In genomic region chr11:122984186-122985011, GRCh38 we compare ENCODE assay signal across 8 cellular contexts. TPM values are rescaled to one million over a fixed set of nuclear protein-coding genes. Genes with fewer than 3 reads are reported as not detected.
DNase-seq lines count a peak whose midpoint lies in the region; ATAC-seq, FAIRE-seq and TF ChIP-seq lines count a peak whose summit lies in the region.

No MANE protein-coding gene starts in this region.

- no peak overlapping the region for H3K27ac Mint-ChIP-seq in CD8-positive, alpha-beta T cell
- H3K27ac Mint-ChIP-seq in memory B cell: no peak overlapping the region

- no peak for TF ChIP-seq CTCF in CD8-positive, alpha-beta T cell (IDR thresholded peaks at IDR 0.05)
- TF ChIP-seq CTCF in bronchial epithelial cell (IDR thresholded peaks at IDR 0.05; ENCODE audit: insufficient read depth, low read length, severe bottlenecking) (no peak), upper lobe of right lung (IDR thresholded peaks at IDR 0.05) (no peak)

- DNase-seq in CD8-positive, alpha-beta T cell: no peak
- peak; percentile 53 for DNase-seq in M059J (ENCODE audit: low read depth)
- no peak for DNase-seq in bronchial epithelial cell (ENCODE audit: low read depth)
- DNase-seq in memory B cell (ENCODE audit: low spot score in 2 of 2): no peak
- DNase-seq in upper lobe of right lung: no peak
- DNase-seq in activated CD4-positive, alpha-beta T cell treated with anti-CD3 and anti-CD28 coated beads for 4 hours: no peak

- peaks cover 21% of the 10 kb centered on the region for H3K4me1 Mint-ChIP-seq in CD8-positive, alpha-beta T cell (ENCODE audit: low read depth)
- peaks cover 13% of the 10 kb centered on the region for H3K4me1 Mint-ChIP-seq in memory B cell

- no peaks in the 10 kb centered on the region for H3K9me3 ChIP-seq in CD8-positive, alpha-beta T cell (ENCODE audit: low read length)
- no peaks in the 10 kb centered on the region for H3K9me3 ChIP-seq in upper lobe of right lung

- CTCF ChIA-PET in CD8-positive, alpha-beta T cell (lab: Charles Lee): no interaction called here

- H3K4me1 ChIP-seq in CD8-positive, alpha-beta T cell (ENCODE audit: insufficient read depth, low read length): peaks cover 12% of the 10 kb centered on the region
- H3K4me1 ChIP-seq in upper lobe of right lung: peaks cover 9% of the 10 kb centered on the region

- H3K4me3 Mint-ChIP-seq in CD8-positive, alpha-beta T cell: peak overlapping the region; percentile 87
- peak overlapping the region; percentile 80 for H3K4me3 Mint-ChIP-seq in memory B cell

- no peak overlapping the region for H3K27ac ChIP-seq in CD8-positive, alpha-beta T cell (ENCODE audit: low read depth, low read length)
- H3K27ac ChIP-seq in upper lobe of right lung: no peak overlapping the region

- ATAC-seq in CD8-positive, alpha-beta T cell: peak; percentile 45
- ATAC-seq in memory B cell (ENCODE audit: low read depth) (no peak), upper lobe of right lung (peak; percentile 60), HG03520 (IDR thresholded peaks at IDR 0.05; ENCODE audit: unreplicated experiment) (no peak), HG03354 (IDR thresholded peaks at IDR 0.05; ENCODE audit: poor library complexity, severe bottlenecking, unreplicated experiment) (no peak)

- H3K36me3 Mint-ChIP-seq in CD8-positive, alpha-beta T cell: no peaks in the 10 kb centered on the region
- H3K36me3 Mint-ChIP-seq in memory B cell: no peaks in the 10 kb centered on the region

- no peaks in the 10 kb centered on the region for H3K36me3 ChIP-seq in CD8-positive, alpha-beta T cell (ENCODE audit: insufficient read depth, low read length)
- H3K36me3 ChIP-seq in bronchial epithelial cell (ENCODE audit: control insufficient read depth, insufficient read depth, low read length): no peaks in the 10 kb centered on the region
- H3K36me3 ChIP-seq in upper lobe of right lung: no peaks in the 10 kb centered on the region

- peaks cover 71% of the 10 kb centered on the region for H3K27me3 Mint-ChIP-seq in CD8-positive, alpha-beta T cell (ENCODE audit: low read depth)
- peaks cover 38% of the 10 kb centered on the region for H3K27me3 Mint-ChIP-seq in memory B cell

- intact Hi-C loops in CD8-positive, alpha-beta T cell (cut with DNase I, micrococcal nuclease): no loop called here
- intact Hi-C loops in upper lobe of right lung (cut with DNase I): no loop called here

- H3K4me3 ChIP-seq in CD8-positive, alpha-beta T cell (ENCODE audit: low read depth, low read length): peak overlapping the region; percentile 64
- peak overlapping the region; percentile 30 for H3K4me3 ChIP-seq in bronchial epithelial cell (ENCODE audit: low read depth, low read length)
- peak overlapping the region; percentile 63 for H3K4me3 ChIP-seq in upper lobe of right lung

- no peak for FAIRE-seq in bronchial epithelial cell (lab: Jason Lieb, UNC)

- peaks cover 48% of the 10 kb centered on the region for H3K27me3 ChIP-seq in CD8-positive, alpha-beta T cell (ENCODE audit: insufficient read depth, low read length)
- H3K27me3 ChIP-seq in bronchial epithelial cell (ENCODE audit: control insufficient read depth, insufficient read depth, low read length): peaks cover 49% of the 10 kb centered on the region
- peaks cover 82% of the 10 kb centered on the region for H3K27me3 ChIP-seq in upper lobe of right lung

- no peaks in the 10 kb centered on the region for H3K9me3 Mint-ChIP-seq in CD8-positive, alpha-beta T cell
- no peaks in the 10 kb centered on the region for H3K9me3 Mint-ChIP-seq in memory B cell

- POLR2A ChIA-PET in CD8-positive, alpha-beta T cell (lab: Charles Lee): no interaction called here

RNA-seq across cellular contexts. Expression of gene BSX, which starts 2.8 kb away (rescaled TPM):
- total RNA-seq in CD8-positive, alpha-beta T cell: not detected
- not detected in 2 replicates for total RNA-seq in M059J (2014; rRNA removed; shearing (Covaris generic))
- total RNA-seq in bronchial epithelial cell (not detected in 2 replicates), upper lobe of right lung (not detected)

Comparison
In these comparisons a context has a peak if more than half of its experiments do, and no peak if none do; other contexts are left out.
1. ATAC-seq: peak in CD8-positive, alpha-beta T cell (single experiment) and upper lobe of right lung (single experiment); none in memory B cell (single experiment), HG03520 (single experiment) and HG03354 (single experiment).
2. Peak in every context shown above with its lines, with median percentiles within 50 percentile points of each other: H3K4me3 ChIP-seq.